18 cellular contexts compared by ENCODE assay signal in genomic region chr17:79945591-79946255, GRCh38.
DNase-seq lines count a peak whose midpoint lies in the region; ATAC-seq and TF ChIP-seq lines count a peak whose summit lies in the region.
"Had no signal": no experiment of that assay in that cellular context is flagged by ENCODE, and none has a peak within 500 bp of the region (broad histone marks: within the 10 kb centered on the region; RNA-seq: fewer than 3 reads in every experiment).

No MANE protein-coding gene starts in this region.

- ATAC-seq in HG02973 (IDR thresholded peaks at IDR 0.05; ENCODE audit: unreplicated experiment) = no peak
- ATAC-seq: activated CD4-positive, CD25-positive, alpha-beta regulatory T cell treated with anti-CD3 and anti-CD28 coated beads, Interleukin-2, amount 50 U/mL, for 24 hours; body of pancreas had no signal

- H3K4me3 Mint-ChIP-seq in CD14-positive monocyte (no peak overlapping the region), chondrocyte (ENCODE audit: unreplicated experiment) (no peak overlapping the region), nephron progenitor cell (no peak overlapping the region)

- H3K36me3 Mint-ChIP-seq in CD14-positive monocyte = no peaks in the 10 kb centered on the region
- peaks cover 28% of the 10 kb centered on the region for H3K36me3 Mint-ChIP-seq in chondrocyte (ENCODE audit: low read depth)
- peaks cover 45% of the 10 kb centered on the region for H3K36me3 Mint-ChIP-seq in nephron progenitor cell (ENCODE audit: low read depth)

- H3K27ac ChIP-seq in substantia nigra (ENCODE audit: low read depth, low read length, poor library complexity, severe bottlenecking) = no peak overlapping the region
- H3K27ac ChIP-seq: body of pancreas, parathyroid adenoma, suprapubic skin had no signal

- H3K4me1 Mint-ChIP-seq in CD14-positive monocyte (peaks cover 9% of the 10 kb centered on the region), chondrocyte (ENCODE audit: low read depth) (peaks cover 1% of the 10 kb centered on the region), nephron progenitor cell (peaks cover 21% of the 10 kb centered on the region)

- H3K27ac Mint-ChIP-seq in CD14-positive monocyte (peak overlapping the region in 1 of 7 donors; percentile 13), chondrocyte (ENCODE audit: unreplicated experiment) (peak overlapping the region; percentile 66), nephron progenitor cell (peak overlapping the region; percentile 60)

- intact Hi-C loops in CD14-positive monocyte (cut with micrococcal nuclease) = no loop called here

- peaks cover 9 to 12% (median 12%) of the 10 kb centered on the region in 3 donors for H3K27me3 Mint-ChIP-seq in CD14-positive monocyte (ENCODE audit: low read depth in 3 of 3)
- H3K27me3 Mint-ChIP-seq in chondrocyte (ENCODE audit: low read depth) = no peaks in the 10 kb centered on the region
- peaks cover 19% of the 10 kb centered on the region for H3K27me3 Mint-ChIP-seq in nephron progenitor cell (ENCODE audit: low read depth, poor library complexity)

- TF ChIP-seq CTCF in CD14-positive monocyte (IDR thresholded peaks at IDR 0.05) = no peak
- TF ChIP-seq CTCF in chondrocyte (IDR thresholded peaks at IDR 0.05) = no peak
- no peak for TF ChIP-seq CTCF in nephron progenitor cell (IDR thresholded peaks at IDR 0.05)

- peak; percentile 1 for DNase-seq in 8988T
- peak; percentile 41 for DNase-seq in CD14-positive monocyte (ENCODE audit: low spot score)
- peak; percentile 72 for DNase-seq in chondrocyte (ENCODE audit: low spot score)
- no peak for DNase-seq in nephron progenitor cell
- DNase-seq in HPDE6-E6E7 (ENCODE audit: extremely low spot score) = no peak
- DNase-seq in substantia nigra (lab: John Stamatoyannopoulos, UW) = no peak
- no peak for DNase-seq in activated CD4-positive, alpha-beta T cell treated with anti-CD3 and anti-CD28 coated beads for 48 hours
- DNase-seq: Calu3, cortex of kidney, NCI-H1092 treated with DMSO at 0.1 percent for 48 hours, NCI-H2081 treated with DMSO at 0.1 percent for 48 hours, NCI-H524, SIG-M5 had no signal

- H3K9me3 Mint-ChIP-seq in CD14-positive monocyte (no peaks in the 10 kb centered on the region), chondrocyte (ENCODE audit: low read depth) (no peaks in the 10 kb centered on the region), nephron progenitor cell (no peaks in the 10 kb centered on the region)

Comparison
In these comparisons a context has a peak if more than half of its experiments do, and no peak if none do; other contexts are left out.
1. DNase-seq: peak in 8988T (single experiment), CD14-positive monocyte (single experiment) and chondrocyte (single experiment); none in nephron progenitor cell (single experiment), HPDE6-E6E7 (single experiment), substantia nigra (0 of 49) and activated CD4-positive, alpha-beta T cell treated with anti-CD3 and anti-CD28 coated beads for 48 hours (single experiment).